ENCODE assay signal across 2 cellular contexts in genomic region chr9:111074395-111074794, GRCh38.
TF ChIP-seq lines count a peak whose summit lies in the region.

No MANE protein-coding gene starts in this region.

TF ChIP-seq in GM23338, 12 proteins besides CTCF, POLR2A, EP300 and RAD21:
- TF ChIP-seq EZH2phosphoT487 (IDR thresholded peaks at IDR 0.05; ENCODE audit: unreplicated experiment), result no peak
- TF ChIP-seq EZH2 (IDR thresholded peaks at IDR 0.05; ENCODE audit: low read depth, unreplicated experiment), result no peak
- TF ChIP-seq ETS1 (IDR thresholded peaks at IDR 0.05), result no peak
- no peak for TF ChIP-seq NANOG (IDR thresholded peaks at IDR 0.05; ENCODE audit: borderline replicate concordance)
- no peak for TF ChIP-seq REST (IDR thresholded peaks at IDR 0.05; ENCODE audit: unreplicated experiment)
- no peak for TF ChIP-seq CREB1 (CRISPR knock-in tag; IDR thresholded peaks at IDR 0.05; ENCODE audit: low read depth)
- no peak for TF ChIP-seq ZNF114 (CRISPR knock-in tag; IDR thresholded peaks at IDR 0.05)
- no peak for TF ChIP-seq ZNF331 (CRISPR knock-in tag; IDR thresholded peaks at IDR 0.05; ENCODE audit: low read depth)

TF ChIP-seq in WTC11, 78 proteins besides CTCF, POLR2A, EP300 and RAD21:
- TF ChIP-seq NR2C2 (CRISPR knock-in tag; IDR thresholded peaks at IDR 0.05), result no peak
